29 cellular contexts compared by ENCODE assay signal in genomic region chr10:34932235-34932634, GRCh38.
"Had no signal": no experiment of that assay in that cellular context is flagged by ENCODE, and none has a peak within 500 bp of the region (broad histone marks: within the 10 kb centered on the region; RNA-seq: fewer than 3 reads in every experiment).

No MANE protein-coding gene starts in this region.

- H3K9me3 ChIP-seq: ascending aorta had no signal

- H3K4me3 ChIP-seq: ascending aorta, cardiac muscle cell had no signal

- DNase-seq: activated CD4-positive, alpha-beta memory T cell treated with anti-CD3 and anti-CD28 coated beads, Interleukin-2, amount 10 ng/mL, durations not matched to agents 7 days and 5 days; activated CD4-positive, alpha-beta T cell treated with anti-CD3 and anti-CD28 coated beads for 1 hour; activated CD4-positive, alpha-beta T cell treated with anti-CD3 and anti-CD28 coated beads for 36 hours; activated CD4-positive, alpha-beta T cell treated with anti-CD3 and anti-CD28 coated beads for 48 hours; activated CD4-positive, alpha-beta T cell treated with anti-CD3 and anti-CD28 coated beads, Interleukin-2, amount 10 ng/mL, durations not matched to agents 7 days and 5 days; activated CD4-positive, alpha-beta T cell treated with anti-CD3 and anti-CD28 coated beads, Interleukin-2, amount 50 U/mL, for 48 hours; activated CD4-positive, CD25-positive, alpha-beta regulatory T cell; activated CD8-positive, alpha-beta memory T cell treated with anti-CD3 and anti-CD28 coated beads for 24 hours; activated CD8-positive, alpha-beta memory T cell treated with anti-CD3 and anti-CD28 coated beads, Interleukin-2, amount 10 ng/mL, durations not matched to agents 7 days and 5 days; activated CD8-positive, alpha-beta memory T cell treated with anti-CD3 and anti-CD28 coated beads, Interleukin-2, amount 50 U/mL, for 48 hours; activated CD8-positive, alpha-beta T cell treated with anti-CD3 and anti-CD28 coated beads, Interleukin-2, amount 10 ng/mL, durations not matched to agents 7 days and 5 days; activated effector memory CD4-positive, alpha-beta T cell treated with Interleukin-2 at 50 U/mL for 16 hours; activated gamma-delta T cell; activated naive CD4-positive, alpha-beta T cell treated with anti-CD3 and anti-CD28 coated beads, Interleukin-2, amount 10 ng/mL, durations not matched to agents 7 days and 5 days; activated naive CD4-positive, alpha-beta T cell treated with Interleukin-2 at 50 U/mL for 16 hours; activated naive CD8-positive, alpha-beta T cell treated with anti-CD3 and anti-CD28 coated beads, Interleukin-2, amount 10 ng/mL, durations not matched to agents 7 days and 5 days; activated naive CD8-positive, alpha-beta T cell treated with anti-CD3 and anti-CD28 coated beads, Interleukin-2, amount 50 U/mL, for 24 hours; activated T-cell treated with anti-CD3 and anti-CD28 coated beads, Interleukin-2, amount 50 U/mL, for 24 hours; activated T-cell treated with anti-CD3 and anti-CD28 coated beads, Interleukin-2, amount 50 U/mL, for 48 hours; amygdala; anterior cingulate cortex; central memory CD4-positive, alpha-beta T cell; T-helper 1 cell; T-helper 2 cell; T-helper 9 cell had no signal

- H3K36me3 ChIP-seq: ascending aorta, cardiac muscle cell had no signal

- ATAC-seq: activated CD4-positive, alpha-beta T cell treated with anti-CD3 and anti-CD28 coated beads for 36 hours; activated CD4-positive, CD25-positive, alpha-beta regulatory T cell treated with anti-CD3 and anti-CD28 coated beads, Interleukin-2, amount 50 U/mL, for 24 hours; activated CD8-positive, alpha-beta memory T cell treated with anti-CD3 and anti-CD28 coated beads, Interleukin-2, amount 10 ng/mL, durations not matched to agents 7 days and 5 days; activated CD8-positive, alpha-beta T cell treated with anti-CD3 and anti-CD28 coated beads, Interleukin-2, amount 10 ng/mL, durations not matched to agents 7 days and 5 days; activated naive CD8-positive, alpha-beta T cell treated with anti-CD3 and anti-CD28 coated beads, Interleukin-2, amount 50 U/mL, for 24 hours had no signal

- H3K4me1 ChIP-seq: ascending aorta had no signal

- H3K27me3 ChIP-seq: ascending aorta, cardiac muscle cell had no signal

- H3K27ac ChIP-seq: ascending aorta, cardiac muscle cell, VCaP had no signal
